ENCODE assay signal across 17 cellular contexts in genomic region chr15:73403171-73403570, GRCh38. TPM values are rescaled to one million over a fixed set of nuclear protein-coding genes. Genes with fewer than 3 reads are reported as not detected.
"Had no signal": no experiment of that assay in that cellular context is flagged by ENCODE, and none has a peak within 500 bp of the region (broad histone marks: within the 10 kb centered on the region; RNA-seq: fewer than 3 reads in every experiment).

No MANE protein-coding gene starts in this region.

- H3K36me3 Mint-ChIP-seq: activated naive CD4-positive, alpha-beta T cell treated with anti-CD3 and anti-CD28 coated beads, Interleukin-2, amount 50 U/mL, for 72 hours had no signal

- H3K4me1 ChIP-seq: gastrocnemius medialis, testis, upper lobe of right lung had no signal

- H3K27ac Mint-ChIP-seq: activated naive CD4-positive, alpha-beta T cell treated with anti-CD3 and anti-CD28 coated beads, Interleukin-2, amount 50 U/mL, for 72 hours had no signal

- H3K27ac ChIP-seq: gastrocnemius medialis, testis, upper lobe of right lung had no signal

- DNase-seq: activated effector memory CD4-positive, alpha-beta T cell treated with anti-CD3 and anti-CD28 coated beads, Interleukin-2, amount 50 U/mL, for 16 hours; activated T-cell treated with anti-CD3 and anti-CD28 coated beads, Interleukin-2, amount 50 U/mL, for 4 hours; amygdala; gastrocnemius medialis; kidney; left ventricle myocardium superior; stimulated activated CD4-positive, alpha-beta T cell treated with anti-CD3 and anti-CD28 coated beads, Interleukin-4, amount 100 ng/mL, for 1 hour; stimulated activated CD8-positive, alpha-beta memory T cell treated with anti-CD3 and anti-CD28 coated beads, Interleukin-4, amount 100 ng/mL, for 48 hours; stimulated activated naive CD8-positive, alpha-beta T cell treated with anti-CD3 and anti-CD28 coated beads, Interleukin-15, Interleukin-2, amounts not matched to agents 100 U/mL and 50 U/mL, for 24 hours; testis; upper lobe of right lung had no signal

- H3K4me3 ChIP-seq: gastrocnemius medialis, testis, upper lobe of right lung had no signal

- H3K27me3 ChIP-seq: gastrocnemius medialis, testis had no signal

- H3K36me3 ChIP-seq: gastrocnemius medialis, upper lobe of right lung had no signal

- H3K9me3 ChIP-seq: gastrocnemius medialis, testis, upper lobe of right lung had no signal

- H3K4me3 Mint-ChIP-seq: activated T-cell treated with anti-CD3 and anti-CD28 coated beads, Interleukin-2, amount 50 U/mL, for 4 hours had no signal

- ATAC-seq: activated naive CD4-positive, alpha-beta T cell treated with anti-CD3 and anti-CD28 coated beads, Interleukin-2, amount 50 U/mL, for 72 hours; activated T-cell treated with anti-CD3 and anti-CD28 coated beads, Interleukin-2, amount 50 U/mL, for 4 hours; gastrocnemius medialis; left ventricle myocardium superior; stimulated activated naive CD8-positive, alpha-beta T cell treated with anti-CD3 and anti-CD28 coated beads, Interleukin-15, Interleukin-2, amounts not matched to agents 100 U/mL and 50 U/mL, for 24 hours; upper lobe of right lung had no signal

- H3K9me3 Mint-ChIP-seq: activated naive CD4-positive, alpha-beta T cell treated with anti-CD3 and anti-CD28 coated beads, Interleukin-2, amount 50 U/mL, for 72 hours; activated T-cell treated with anti-CD3 and anti-CD28 coated beads, Interleukin-2, amount 50 U/mL, for 4 hours had no signal

RNA-seq across cellular contexts. Expression of gene HCN4, which starts 34.4 kb away (rescaled TPM):
- total RNA-seq: activated T-cell treated with anti-CD3 and anti-CD28 coated beads, Interleukin-2, amount 50 U/mL, for 4 hours; endothelial cell of umbilical vein; gastrocnemius medialis; mesenteric fat pad; osteocyte; pulmonary artery endothelial cell; T-helper 1 cell treated with Interleukin-12 subunit alpha and Interleukin-12 subunit beta and Interleukin-4 antibody, amounts not matched to agents 30 ng/mL and 1 ng/mL, for 36 hours had no signal

RNA-seq across cellular contexts. Expression of gene REC114, which starts 39.8 kb away (rescaled TPM):
- total RNA-seq: activated naive CD4-positive, alpha-beta T cell treated with anti-CD3 and anti-CD28 coated beads, Interleukin-2, amount 50 U/mL, for 72 hours; activated T-cell treated with anti-CD3 and anti-CD28 coated beads, Interleukin-2, amount 50 U/mL, for 4 hours; endothelial cell of umbilical vein; gastrocnemius medialis; kidney; mesenteric fat pad; osteocyte; pulmonary artery endothelial cell; T-helper 1 cell treated with Interleukin-12 subunit alpha and Interleukin-12 subunit beta and Interleukin-4 antibody, amounts not matched to agents 30 ng/mL and 1 ng/mL, for 36 hours; upper lobe of right lung had no signal
